8 cellular contexts compared by ENCODE assay signal in genomic region chr4:86935833-86936721, GRCh38. TPM values are rescaled to one million over a fixed set of nuclear protein-coding genes. Genes with fewer than 3 reads are reported as not detected.
DNase-seq lines count a peak whose midpoint lies in the region; ATAC-seq and TF ChIP-seq lines count a peak whose summit lies in the region.

No MANE protein-coding gene starts in this region.

- H3K4me1 Mint-ChIP-seq in activated T-cell treated with anti-CD3 and anti-CD28 coated beads, Interleukin-2, amount 50 U/mL, for 24 hours (ENCODE audit: low read depth), result peaks cover 60% of the 10 kb centered on the region
- peaks cover 61% of the 10 kb centered on the region for H3K4me1 Mint-ChIP-seq in nephron progenitor cell

- no peaks in the 10 kb centered on the region for H3K27me3 ChIP-seq in stomach

- intact Hi-C loops in stomach (cut with DNase I; ENCODE audit: low total_unique reads), result no loop called here

- peaks cover 0 to 10% (median 8%) of the 10 kb centered on the region in 4 donors for H3K36me3 ChIP-seq in stomach

- peaks cover 14% of the 10 kb centered on the region for H3K36me3 Mint-ChIP-seq in activated T-cell treated with anti-CD3 and anti-CD28 coated beads, Interleukin-2, amount 50 U/mL, for 24 hours (ENCODE audit: low read depth)
- peaks cover 2% of the 10 kb centered on the region for H3K36me3 Mint-ChIP-seq in nephron progenitor cell (ENCODE audit: low read depth)

- DNase-seq in ACHN, result peak; percentile 85
- DNase-seq in OCI-M1 (lab: John Stamatoyannopoulos, UW), result peak; percentile 92
- DNase-seq in activated T-cell treated with anti-CD3 and anti-CD28 coated beads, Interleukin-2, amount 50 U/mL, for 24 hours, result peak; percentile 86
- peak; percentile 42 for DNase-seq in fibroblast of gingiva (ENCODE audit: low read depth)
- DNase-seq in nephron progenitor cell, result peak; percentile 30
- DNase-seq in stomach, result peak; percentile 68

- TF ChIP-seq EP300 in stomach (IDR thresholded peaks at IDR 0.05), result no peak

- in situ Hi-C loops in ACHN (cut with HindIII; ENCODE audit: low pct_ligation_motif_present, low pct_unique_long_range_greater_than_20kb, low sequenced_read_pairs), result no loop called here

- H3K9me3 ChIP-seq in stomach, result no peaks in the 10 kb centered on the region

- H3K4me1 ChIP-seq in stomach, result peaks cover 31 to 69% (median 52%) of the 10 kb centered on the region in 4 donors

- H3K4me3 ChIP-seq in stomach, result peak overlapping the region; percentile 80 to 88 (median 84)

- 3 to 8% (median 6%) methylated on average over 35 to 36 of the region's 36 CpGs for WGBS in stomach, 5 donors

- H3K27ac Mint-ChIP-seq in activated T-cell treated with anti-CD3 and anti-CD28 coated beads, Interleukin-2, amount 50 U/mL, for 24 hours, result peak overlapping the region; percentile 96
- H3K27ac Mint-ChIP-seq in nephron progenitor cell, result peak overlapping the region; percentile 80

- ATAC-seq in GM18873 (IDR thresholded peaks at IDR 0.05; ENCODE audit: low FRiP score, unreplicated experiment), result peak; percentile 33
- peak; percentile 25 for ATAC-seq in HG03103 (IDR thresholded peaks at IDR 0.05; ENCODE audit: low read depth, unreplicated experiment)

- no peaks in the 10 kb centered on the region for H3K9me3 Mint-ChIP-seq in activated T-cell treated with anti-CD3 and anti-CD28 coated beads, Interleukin-2, amount 50 U/mL, for 24 hours
- no peaks in the 10 kb centered on the region for H3K9me3 Mint-ChIP-seq in nephron progenitor cell

- no peaks in the 10 kb centered on the region for H3K27me3 Mint-ChIP-seq in activated T-cell treated with anti-CD3 and anti-CD28 coated beads, Interleukin-2, amount 50 U/mL, for 24 hours
- H3K27me3 Mint-ChIP-seq in nephron progenitor cell (ENCODE audit: low read depth, poor library complexity), result peaks cover 10% of the 10 kb centered on the region

- no peak for TF ChIP-seq CTCF in nephron progenitor cell (IDR thresholded peaks at IDR 0.05)
- TF ChIP-seq CTCF in stomach (IDR thresholded peaks at IDR 0.05), result no peak

- peak overlapping the region; percentile 97 to 100 (median 98) for H3K27ac ChIP-seq in stomach

- H3K4me3 Mint-ChIP-seq in activated T-cell treated with anti-CD3 and anti-CD28 coated beads, Interleukin-2, amount 50 U/mL, for 24 hours, result peak overlapping the region; percentile 82
- H3K4me3 Mint-ChIP-seq in nephron progenitor cell, result peak overlapping the region; percentile 86

- TF ChIP-seq POLR2A in stomach (IDR thresholded peaks at IDR 0.05), result no peak

RNA-seq across cellular contexts. Expression of gene AFF1, which starts 1.3 kb away (rescaled TPM):
- 100 to 1,000 TPM in 1 of 5 donors, 10 to 100 TPM in 4; 57.5 to 177 (median 78.5) TPM for total RNA-seq in stomach
- 10 to 100 TPM in 1 of 3 donors, 1 to 10 TPM in 2; 6.9 to 10.7 (median 7.1) TPM for polyA plus RNA-seq in stomach

RNA-seq across cellular contexts. Expression of gene C4orf36, which starts 43.9 kb away (rescaled TPM):
- total RNA-seq in stomach, result 1 to 10 TPM in 1 of 5 donors, not detected in 4; 3.1 TPM
- 1 to 10 TPM in 1 of 3 donors, not detected in 2; 1.7 TPM for polyA plus RNA-seq in stomach

Comparison
In these comparisons a context has a peak if more than half of its experiments do, and no peak if none do; other contexts are left out.
1. Peak in every context shown above with its lines: DNase-seq, ATAC-seq, H3K4me3 ChIP-seq and H3K27ac ChIP-seq.
2. DNase-seq: peak in every context shown above with its lines; median percentile 92 in OCI-M1; 86 in activated T-cell treated with anti-CD3 and anti-CD28 coated beads, Interleukin-2, amount 50 U/mL, for 24 hours; 85 in ACHN; 68 in stomach; 42 in fibroblast of gingiva; 30 in nephron progenitor cell.